11 cellular contexts compared by ENCODE assay signal in the genomic region with DNA sequence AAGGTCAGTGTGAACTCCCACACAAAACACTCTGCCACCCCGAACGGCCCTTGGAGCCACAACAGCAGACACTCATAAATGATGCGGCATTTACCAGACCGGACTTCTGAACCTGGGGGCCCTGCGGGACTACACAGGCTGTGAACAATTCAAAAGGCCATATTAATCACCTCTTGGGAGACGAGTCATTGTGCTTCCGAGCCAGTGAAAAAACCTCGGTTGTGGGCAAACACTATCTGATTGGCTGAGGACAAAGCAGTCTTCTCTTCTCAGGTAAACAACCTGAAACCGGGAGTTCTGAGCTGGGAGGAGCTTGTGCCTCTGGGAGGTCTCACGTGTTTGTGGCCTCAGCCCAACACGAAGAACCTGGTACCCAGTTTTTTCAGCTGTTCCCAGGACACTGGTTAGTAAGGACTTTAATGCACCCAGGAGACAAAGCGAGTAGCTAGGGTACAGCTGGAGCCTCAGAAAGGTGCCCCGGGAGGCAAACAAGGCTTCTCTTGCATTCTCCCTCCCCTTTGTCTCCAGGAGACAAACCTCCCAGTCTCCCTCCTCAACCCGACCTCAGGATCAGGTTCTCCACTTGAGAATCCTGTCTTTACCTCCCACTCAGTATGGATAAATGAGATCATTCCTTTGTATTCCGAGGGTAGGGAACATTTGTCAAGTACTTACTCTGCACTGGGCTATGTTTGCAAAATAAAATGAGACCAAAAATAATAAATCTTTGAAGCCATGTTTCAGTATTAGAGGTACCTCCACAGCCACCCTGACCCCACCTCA. TPM values are rescaled to one million over a fixed set of nuclear protein-coding genes. Genes with fewer than 3 reads are reported as not detected.
DNase-seq lines count a peak whose midpoint lies in the region; ATAC-seq and TF ChIP-seq lines count a peak whose summit lies in the region.
"Had no signal": no experiment of that assay in that cellular context is flagged by ENCODE, and none has a peak within 500 bp of the region (broad histone marks: within the 10 kb centered on the region; RNA-seq: fewer than 3 reads in every experiment).

No MANE protein-coding gene starts in this region.

- DNase-seq in LHCN-M2 (ENCODE audit: low read depth) (peak; percentile 56), SJSA1 (ENCODE audit: low read depth in 1 of 2, low spot score in 2 of 2) (peak in 1 of 2 experiments; percentile 53), left colon (no peak), T-helper 9 cell (no peak)
- no peak for DNase-seq in activated CD4-positive, alpha-beta T cell treated with anti-CD3 and anti-CD28 coated beads, Interleukin-2, amount 50 U/mL, for 1 hour
- DNase-seq: CD4-positive, CD25-positive, alpha-beta regulatory T cell; occipital lobe; substantia nigra had no signal

- peaks cover 59% of the 10 kb centered on the region for H3K4me1 ChIP-seq in SJSA1 (replicated peaks)

- no peaks in the 10 kb centered on the region for H3K27me3 ChIP-seq in SJSA1 (replicated peaks)

- TF ChIP-seq CTCF in 22Rv1 (IDR thresholded peaks at IDR 0.05): no peak

- intact Hi-C loops in left colon (cut with DNase I, micrococcal nuclease): no loop called here

- H3K4me3 ChIP-seq in SJSA1: no peak overlapping the region

- peak; percentile 54 for ATAC-seq in left colon
- ATAC-seq in GM19455 (IDR thresholded peaks at IDR 0.05; ENCODE audit: unreplicated experiment): no peak
- no peak for ATAC-seq in HG03175 (IDR thresholded peaks at IDR 0.05; ENCODE audit: unreplicated experiment)

- H3K9me3 ChIP-seq in SJSA1 (replicated peaks): peaks cover 3% of the 10 kb centered on the region; the same call in 1 of the 2 replicates

- no peaks in the 10 kb centered on the region for H3K36me3 ChIP-seq in SJSA1

- peak overlapping the region; percentile 45 for H3K27ac ChIP-seq in 22Rv1
- peak overlapping the region; percentile 42 for H3K27ac ChIP-seq in SJSA1

RNA-seq across cellular contexts. Expression of a gene that starts 35.2 kb away (rescaled TPM):
- total RNA-seq in LHCN-M2 (2014; rRNA removed) (under 0.01 and 0.06 TPM in 2 replicates), left colon (10 to 100 TPM; 42.8 to 48.5 TPM)
- polyA plus RNA-seq in LHCN-M2 (2012): 0.22 TPM
- total RNA-seq in SJSA1 (2014; rRNA removed; shearing (Covaris generic)): 0.09 and 0.50 TPM in 2 replicates
- polyA plus RNA-seq: CD4-positive, CD25-positive, alpha-beta regulatory T cell had no signal

Comparison
In these comparisons a context has a peak if more than half of its experiments do, and no peak if none do; other contexts are left out.
1. RNA of a gene that starts 35.2 kb away (total RNA-seq): 42.8 to 48.5 TPM in left colon; 0.09 to 0.50 TPM in SJSA1 and under 0.01 to 0.06 TPM in LHCN-M2; every median in the first group is over 10 times any median in the second.